27 cellular contexts compared by ENCODE assay signal in the genomic region with DNA sequence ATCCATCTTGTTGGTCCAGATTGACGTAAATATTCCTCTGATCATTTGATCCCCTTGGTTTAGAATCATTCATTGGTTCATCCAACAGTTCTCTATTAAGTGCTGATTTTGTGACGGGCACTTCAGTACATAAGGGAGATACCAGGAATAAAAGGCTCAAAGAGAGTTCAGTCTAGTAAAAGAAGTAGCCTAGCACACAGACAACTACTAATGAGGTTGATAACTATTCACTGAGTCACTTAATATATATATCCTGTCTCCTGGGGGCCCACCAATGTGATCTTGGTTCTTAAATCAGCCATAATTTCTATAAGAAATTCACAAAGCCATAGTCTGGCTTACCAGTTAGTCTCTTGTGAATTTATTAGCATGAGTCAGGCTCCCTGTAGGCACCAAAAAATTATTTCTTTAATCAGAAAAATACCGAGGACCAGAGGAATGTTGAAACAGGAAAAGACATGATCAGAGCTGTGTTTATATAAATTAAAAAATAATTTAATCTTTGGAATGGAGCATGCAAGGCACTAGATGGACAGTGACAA. TPM values are rescaled to one million over a fixed set of nuclear protein-coding genes. Genes with fewer than 3 reads are reported as not detected.
DNase-seq lines count a peak whose midpoint lies in the region; ATAC-seq and TF ChIP-seq lines count a peak whose summit lies in the region.
"Had no signal": no experiment of that assay in that cellular context is flagged by ENCODE, and none has a peak within 500 bp of the region (broad histone marks: within the 10 kb centered on the region; RNA-seq: fewer than 3 reads in every experiment).

No MANE protein-coding gene starts in this region.

- H3K4me3 Mint-ChIP-seq in type B pancreatic cell = peak overlapping the region; percentile 12
- H3K4me3 Mint-ChIP-seq: activated CD8-positive, alpha-beta T cell treated with anti-CD3 and anti-CD28 coated beads, Interleukin-2, amount 10 ng/mL, durations not matched to agents 7 days and 5 days; activated naive CD8-positive, alpha-beta T cell; CD14-positive monocyte; H9; naive thymus-derived CD4-positive, alpha-beta T cell had no signal

- H3K27ac ChIP-seq in right lobe of liver = no peak overlapping the region

- H3K4me1 ChIP-seq in right lobe of liver = no peaks in the 10 kb centered on the region

- no peak overlapping the region for H3K27ac Mint-ChIP-seq in type B pancreatic cell
- H3K27ac Mint-ChIP-seq: activated CD8-positive, alpha-beta T cell treated with anti-CD3 and anti-CD28 coated beads, Interleukin-2, amount 10 ng/mL, durations not matched to agents 7 days and 5 days; activated naive CD8-positive, alpha-beta T cell; CD14-positive monocyte; H9; naive thymus-derived CD4-positive, alpha-beta T cell had no signal

- H3K27me3 Mint-ChIP-seq in type B pancreatic cell = peaks cover 4% of the 10 kb centered on the region

- no peaks in the 10 kb centered on the region for H3K36me3 ChIP-seq in right lobe of liver
- H3K36me3 ChIP-seq: ascending aorta, stomach, tibial nerve had no signal

- no peak for TF ChIP-seq POLR2A in right lobe of liver (IDR thresholded peaks at IDR 0.05)

- no peaks in the 10 kb centered on the region for H3K36me3 Mint-ChIP-seq in type B pancreatic cell
- H3K36me3 Mint-ChIP-seq: activated naive CD8-positive, alpha-beta T cell; CD14-positive monocyte; naive thymus-derived CD4-positive, alpha-beta T cell had no signal

- DNase-seq in ELR (ENCODE audit: low read depth) = peak; percentile 59
- peak; percentile 46 for DNase-seq in fibroblast of the aortic adventitia (ENCODE audit: low read depth)
- no peak for DNase-seq in type B pancreatic cell (ENCODE audit: extremely low spot score, unreplicated experiment)
- no peak for DNase-seq in posterior vena cava (ENCODE audit: low spot score)
- no peak for DNase-seq in right lobe of liver
- DNase-seq: activated CD8-positive, alpha-beta T cell treated with anti-CD3 and anti-CD28 coated beads, Interleukin-2, amount 10 ng/mL, durations not matched to agents 7 days and 5 days; activated T-cell treated with anti-CD3 and anti-CD28 coated beads for 4 hours; central memory CD4-positive, alpha-beta T cell; H9; kidney; midbrain; naive thymus-derived CD4-positive, alpha-beta T cell; NCI-H1105; NCI-H2029; NCI-H526; occipital lobe; stomach; T-helper 1 cell had no signal

- ATAC-seq in SK-N-SH treated with all-trans-retinoic acid at 6 μM for 48 hours = peak; percentile 83
- ATAC-seq in right lobe of liver = no peak
- ATAC-seq in HG03280 (IDR thresholded peaks at IDR 0.05; ENCODE audit: unreplicated experiment) = no peak
- ATAC-seq: activated CD8-positive, alpha-beta T cell treated with anti-CD3 and anti-CD28 coated beads, Interleukin-2, amount 10 ng/mL, durations not matched to agents 7 days and 5 days; naive thymus-derived CD4-positive, alpha-beta T cell had no signal

- no peaks in the 10 kb centered on the region for H3K9me3 ChIP-seq in right lobe of liver
- H3K9me3 ChIP-seq: ascending aorta, stomach, tibial nerve had no signal

- WGBS in right lobe of liver (ENCODE audit: insufficient coverage, low coverage, low lambda C conversion rate, missing lambda C conversion rate) = 39% methylated on average over 3 of the region's 3 CpGs

- intact Hi-C loops in posterior vena cava (cut with DNase I) = no loop called here
- intact Hi-C loops in right lobe of liver (cut with DNase I) = no loop called here

- no peaks in the 10 kb centered on the region for H3K27me3 ChIP-seq in right lobe of liver
- H3K27me3 ChIP-seq: ascending aorta, stomach, tibial nerve had no signal

- peaks cover 6% of the 10 kb centered on the region for H3K9me3 Mint-ChIP-seq in type B pancreatic cell

- TF ChIP-seq CTCF in fibroblast of the aortic adventitia (IDR thresholded peaks at IDR 0.05; ENCODE audit: insufficient read depth, low read length) (no peak), type B pancreatic cell (conservative IDR thresholded peaks at IDR 0.05) (no peak), right lobe of liver (IDR thresholded peaks at IDR 0.05) (no peak)

- H3K4me1 Mint-ChIP-seq in type B pancreatic cell (ENCODE audit: unreplicated experiment) = peaks cover 34% of the 10 kb centered on the region
- H3K4me1 Mint-ChIP-seq: CD14-positive monocyte; naive thymus-derived CD4-positive, alpha-beta T cell had no signal

- H3K4me3 ChIP-seq in fibroblast of the aortic adventitia (ENCODE audit: low read depth, low read length) = no peak overlapping the region
- H3K4me3 ChIP-seq in right lobe of liver = no peak overlapping the region
- H3K4me3 ChIP-seq: ascending aorta, skin epidermis, stomach, tibial nerve had no signal

TF ChIP-seq in SK-N-SH treated with all-trans-retinoic acid at 6 μM for 48 hours, 23 proteins besides CTCF, POLR2A, EP300 and RAD21:
- TF ChIP-seq OSR1 (CRISPR knock-in tag; IDR thresholded peaks at IDR 0.05) = no peak
- TF ChIP-seq ZNF565 (CRISPR knock-in tag; conservative IDR thresholded peaks at IDR 0.05; ENCODE audit: low read depth) = no peak
- no peak for TF ChIP-seq CSDC2 (CRISPR knock-in tag; IDR thresholded peaks at IDR 0.05)
- TF ChIP-seq ZC3H10 (CRISPR knock-in tag; IDR thresholded peaks at IDR 0.05) = no peak
- no peak for TF ChIP-seq TCF4 (CRISPR knock-in tag; IDR thresholded peaks at IDR 0.05; ENCODE audit: borderline replicate concordance)
- TF ChIP-seq ARNTL (CRISPR knock-in tag; IDR thresholded peaks at IDR 0.05; ENCODE audit: borderline replicate concordance, low read depth) = no peak

RNA-seq across cellular contexts. Expression of a gene that starts 10.4 kb away (rescaled TPM):
- 4.1 and 22.2 TPM in 2 replicates for total RNA-seq in fibroblast of the aortic adventitia (ENCODE audit: low replicate concordance)
- 2.5 and 3.2 TPM in 2 replicates for total RNA-seq in type B pancreatic cell (ENCODE audit: low replicate concordance)
- total RNA-seq in posterior vena cava = 10 to 100 TPM; 21.2 to 23.0 TPM
- 1 to 10 TPM in 4 of 6 experiments, under 1 TPM in 2; 0.17 to 1.2 (median 1.1) TPM for total RNA-seq in right lobe of liver
- total RNA-seq: activated CD8-positive, alpha-beta T cell treated with anti-CD3 and anti-CD28 coated beads, Interleukin-2, amount 10 ng/mL, durations not matched to agents 7 days and 5 days; dermis microvascular lymphatic vessel endothelial cell; HT-29; naive thymus-derived CD4-positive, alpha-beta T cell had no signal

Comparison
In these comparisons a context has a peak if more than half of its experiments do, and no peak if none do; other contexts are left out.
1. DNase-seq: peak in ELR (single experiment) and fibroblast of the aortic adventitia (single experiment); none in type B pancreatic cell (single experiment), posterior vena cava (single experiment) and right lobe of liver (0 of 3).